In the genomic region with DNA sequence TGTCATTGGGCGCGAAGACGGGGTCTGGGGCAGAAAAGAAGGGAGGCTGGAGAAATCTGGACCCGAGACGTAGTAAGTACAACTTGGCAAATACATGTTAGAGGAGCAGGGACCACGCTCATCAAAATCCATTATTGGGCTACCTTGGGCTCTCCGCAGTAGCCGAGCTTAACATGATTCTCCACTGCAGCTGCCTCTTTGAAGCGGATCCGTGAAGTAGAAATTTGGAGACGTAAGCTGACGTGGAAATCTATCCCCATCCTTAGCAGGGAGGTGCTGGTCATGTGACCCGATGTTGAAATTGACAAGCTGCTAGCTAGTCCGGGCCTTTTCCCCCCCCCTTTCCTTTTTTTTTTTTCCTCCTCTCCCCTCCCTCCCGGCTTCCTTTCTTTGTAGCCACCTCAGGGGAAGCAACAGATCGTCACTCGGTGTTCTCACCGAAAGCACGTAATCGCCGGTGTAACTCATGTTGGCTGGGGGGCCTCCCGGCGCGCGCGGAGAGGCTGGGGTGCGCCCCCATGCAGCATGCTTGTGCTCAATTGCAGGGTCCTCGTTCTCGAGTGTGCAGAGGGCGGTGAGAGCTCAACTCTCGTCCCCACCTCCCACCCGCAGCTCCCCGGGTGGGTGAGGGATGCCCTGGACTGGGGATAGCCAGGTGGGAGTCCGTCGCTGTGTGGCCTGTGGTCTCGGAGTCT, we compare ENCODE assay signal across 8 cellular contexts. TPM values are rescaled to one million over a fixed set of nuclear protein-coding genes. Genes with fewer than 3 reads are reported as not detected.
DNase-seq lines count a peak whose midpoint lies in the region; ATAC-seq and TF ChIP-seq lines count a peak whose summit lies in the region.

Gene HOXA11, minus strand, starts transcription at position 220 of the 695 bp plus-strand sequence. Its CDS starts 88 bp downstream, at position 132.

- no peak for ATAC-seq in stimulated activated naive CD8-positive, alpha-beta T cell treated with anti-CD3 and anti-CD28 coated beads, Interleukin-15, Interleukin-2, amounts not matched to agents 100 U/mL and 50 U/mL, for 24 hours
- ATAC-seq in HG02798 (IDR thresholded peaks at IDR 0.05; ENCODE audit: poor library complexity, unreplicated experiment), result no peak

- no peaks in the 10 kb centered on the region for H3K9me3 ChIP-seq in SJSA1 (replicated peaks)
- no peaks in the 10 kb centered on the region for H3K9me3 ChIP-seq in fibroblast of lung (ENCODE audit: control insufficient read depth, insufficient read depth, low read depth, low read length)

- H3K4me3 ChIP-seq in SJSA1 (peak within 1 kb of the TSS; percentile 65), fibroblast of lung (replicated peaks in 1 of 4; ENCODE audit: control extremely low read depth in 1 of 4, insufficient read depth in 1 of 4, low read depth in 3 of 4, low read length in 4 of 4) (peak within 1 kb of the TSS; percentile 17 to 41 (median 18)), skeletal muscle cell (ENCODE audit: low read depth, low read length) (peak within 1 kb of the TSS; percentile 81)

- peak within 1 kb of the TSS; percentile 69 for H3K4me3 Mint-ChIP-seq in stimulated activated naive CD8-positive, alpha-beta T cell treated with anti-CD3 and anti-CD28 coated beads, Interleukin-15, Interleukin-2, amounts not matched to agents 100 ng/mL and 50 ng/mL, for 24 hours

- H3K9ac ChIP-seq in fibroblast of lung (ENCODE audit: insufficient read depth, low read length), result no peak within 1 kb of the TSS

- peaks cover 15% of the 10 kb centered on the region for H3K36me3 ChIP-seq in SJSA1
- no peaks in the 10 kb centered on the region for H3K36me3 ChIP-seq in fibroblast of lung (ENCODE audit: control insufficient read depth, insufficient read depth, low read length)

- H3K27ac ChIP-seq in SJSA1 (peak within 1 kb of the TSS; percentile 85), fibroblast of lung (ENCODE audit: insufficient read depth, low read length) (no peak within 1 kb of the TSS)

- H3K27me3 Mint-ChIP-seq in stimulated activated naive CD8-positive, alpha-beta T cell treated with anti-CD3 and anti-CD28 coated beads, Interleukin-15, Interleukin-2, amounts not matched to agents 100 ng/mL and 50 ng/mL, for 24 hours, result peaks cover 83% of the 10 kb centered on the region

- H3K27me3 ChIP-seq in SJSA1 (replicated peaks), result no peaks in the 10 kb centered on the region
- peaks cover 78% of the 10 kb centered on the region for H3K27me3 ChIP-seq in fibroblast of lung (ENCODE audit: control insufficient read depth, insufficient read depth, low read length)

- no peaks in the 10 kb centered on the region for H3K9me3 Mint-ChIP-seq in stimulated activated naive CD8-positive, alpha-beta T cell treated with anti-CD3 and anti-CD28 coated beads, Interleukin-15, Interleukin-2, amounts not matched to agents 100 ng/mL and 50 ng/mL, for 24 hours

- no peaks in the 10 kb centered on the region for H4K20me1 ChIP-seq in fibroblast of lung (ENCODE audit: control insufficient read depth, extremely low read depth, insufficient read depth, low read length)

- H2AFZ ChIP-seq in fibroblast of lung (ENCODE audit: low read length), result no peak within 1 kb of the TSS

- no peaks in the 10 kb centered on the region for H3K36me3 Mint-ChIP-seq in stimulated activated naive CD8-positive, alpha-beta T cell treated with anti-CD3 and anti-CD28 coated beads, Interleukin-15, Interleukin-2, amounts not matched to agents 100 ng/mL and 50 ng/mL, for 24 hours (ENCODE audit: low read depth)

- peak within 1 kb of the TSS; percentile 52 for H3K4me2 ChIP-seq in fibroblast of lung (ENCODE audit: extremely low read depth, insufficient read depth, low read length)

- no peak for DNase-seq in stimulated activated naive CD8-positive, alpha-beta T cell treated with anti-CD3 and anti-CD28 coated beads, Interleukin-15, Interleukin-2, amounts not matched to agents 100 U/mL and 50 U/mL, for 24 hours
- DNase-seq in SJSA1 (ENCODE audit: low read depth in 1 of 2, low spot score in 2 of 2) (peak; percentile 79 to 87), fibroblast of lung (ENCODE audit: low read depth in 2 of 2) (peak in 1 of 2 donors; percentile 49), skeletal muscle cell (ENCODE audit: low read depth) (peak; percentile 89), cortex of kidney (lab: John Stamatoyannopoulos, UW) (no peak), SHP77 (lab: John Stamatoyannopoulos, UW) (no peak)

- H3K4me1 Mint-ChIP-seq in stimulated activated naive CD8-positive, alpha-beta T cell treated with anti-CD3 and anti-CD28 coated beads, Interleukin-15, Interleukin-2, amounts not matched to agents 100 ng/mL and 50 ng/mL, for 24 hours (ENCODE audit: low read depth), result peaks cover 37% of the 10 kb centered on the region

- peak within 1 kb of the TSS; percentile 30 for H3K27ac Mint-ChIP-seq in stimulated activated naive CD8-positive, alpha-beta T cell treated with anti-CD3 and anti-CD28 coated beads, Interleukin-15, Interleukin-2, amounts not matched to agents 100 ng/mL and 50 ng/mL, for 24 hours

- no peak for TF ChIP-seq CTCF in fibroblast of lung (conservative IDR thresholded peaks at IDR 0.05 in 1 of 2, IDR thresholded peaks at IDR 0.05 in 1 of 2; ENCODE audit: low read depth in 1 of 2, low read length in 2 of 2)

- H3K79me2 ChIP-seq in fibroblast of lung (ENCODE audit: control insufficient read depth, insufficient read depth, low read length), result no peaks in the 10 kb centered on the region

- peaks cover 83% of the 10 kb centered on the region for H3K4me1 ChIP-seq in SJSA1 (replicated peaks)
- no peaks in the 10 kb centered on the region for H3K4me1 ChIP-seq in fibroblast of lung (ENCODE audit: control insufficient read depth, extremely low read depth, insufficient read depth, low read length)

RNA-seq across cellular contexts. Expression of gene HOXA11, which starts in this region (rescaled TPM):
- total RNA-seq in SJSA1 (2014; rRNA removed; shearing (Covaris generic)), result 4.4 and 5.9 TPM in 2 replicates
- not detected in 2 replicates for total RNA-seq in fibroblast of lung
- polyA plus RNA-seq in fibroblast of lung, result 0.03 and 0.18 TPM in 2 replicates
- 0.05 and 0.43 TPM in 2 replicates for polyA plus RNA-seq in fibroblast of lung (2012)
- polyA minus RNA-seq in fibroblast of lung (ENCODE audit: low replicate concordance), result 0.12 TPM in 1 of 2 replicates, not detected in the other

Comparison
In these comparisons a context has a peak if more than half of its experiments do, and no peak if none do; other contexts are left out.
1. DNase-seq: peak in SJSA1 (2 of 2) and skeletal muscle cell (single experiment); none in stimulated activated naive CD8-positive, alpha-beta T cell treated with anti-CD3 and anti-CD28 coated beads, Interleukin-15, Interleukin-2, amounts not matched to agents 100 U/mL and 50 U/mL, for 24 hours (single experiment), cortex of kidney (single experiment) and SHP77 (0 of 2).
2. H3K4me3 ChIP-seq: peak in every context shown above with its lines; median percentile 81 in skeletal muscle cell; 65 in SJSA1; 18 in fibroblast of lung.